ENCODE assay signal across 8 cellular contexts in the genomic region with DNA sequence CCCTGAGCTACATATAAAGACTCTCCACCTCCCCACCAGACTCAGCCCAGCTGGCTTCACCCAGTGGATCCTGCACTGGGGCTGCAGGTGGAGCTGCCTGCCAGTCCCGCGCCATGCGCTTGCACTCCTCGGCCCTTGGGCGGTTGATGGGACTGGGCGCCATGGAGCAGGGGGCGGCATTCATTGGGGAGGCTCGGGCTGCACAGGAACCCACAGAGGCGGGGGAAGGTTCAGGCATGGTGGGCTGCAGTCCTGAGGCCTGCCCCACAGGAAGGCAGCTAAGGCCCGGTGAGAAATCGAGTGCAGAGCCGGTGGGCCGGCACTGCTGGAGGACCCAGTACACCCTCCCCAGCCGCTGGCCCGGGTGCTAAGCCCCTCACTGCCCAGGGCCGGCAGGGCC.
"Had no signal": no experiment of that assay in that cellular context is flagged by ENCODE, and none has a peak within 500 bp of the region (broad histone marks: within the 10 kb centered on the region; RNA-seq: fewer than 3 reads in every experiment).

No MANE protein-coding gene starts in this region.

- FAIRE-seq: HepG2, K562 had no signal

- H3K9ac ChIP-seq: GM23248 had no signal

- H3K4me3 ChIP-seq: GM23248, K562 had no signal

- DNase-seq: GM23248, GOT3, H7, HCEC 1CT, KG1 had no signal

- H3K27ac ChIP-seq: GM23248, HL-60 had no signal

- ATAC-seq: HepG2, K562 had no signal
